In the genomic region with DNA sequence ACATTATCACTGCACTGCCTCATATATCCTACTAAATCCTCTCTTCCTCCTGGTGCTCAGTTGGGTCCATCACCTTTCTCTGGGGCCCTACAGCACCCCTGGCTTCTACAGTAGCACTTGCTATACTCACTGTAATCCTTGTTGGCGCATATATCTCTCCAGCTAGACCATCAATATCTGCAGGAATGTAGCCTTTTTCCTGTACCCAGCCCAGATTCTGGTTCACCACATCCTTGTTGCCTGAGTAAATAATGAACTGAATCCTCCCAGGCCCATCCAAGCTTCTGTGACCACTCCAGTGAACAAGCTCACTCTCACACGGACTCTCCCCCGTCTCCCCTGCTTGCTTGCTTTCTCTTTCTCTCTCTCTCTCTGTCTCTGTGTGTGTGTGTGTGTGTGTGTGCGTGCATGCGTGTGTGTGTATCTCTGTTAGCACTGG, we compare ENCODE assay signal across 12 cellular contexts.
DNase-seq lines count a peak whose midpoint lies in the region; ATAC-seq, FAIRE-seq and TF ChIP-seq lines count a peak whose summit lies in the region.
"Had no signal": no experiment of that assay in that cellular context is flagged by ENCODE, and none has a peak within 500 bp of the region (broad histone marks: within the 10 kb centered on the region; RNA-seq: fewer than 3 reads in every experiment).

No MANE protein-coding gene starts in this region.

- intact Hi-C loops in CD4-positive, alpha-beta memory T cell (cut with micrococcal nuclease) = no loop called here
- intact Hi-C loops in lower lobe of right lung (cut with DNase I) = no loop called here

- peaks cover 0 to 1% of the 10 kb centered on the region in 2 donors for H3K36me3 Mint-ChIP-seq in CD4-positive, alpha-beta memory T cell
- peaks cover 26% of the 10 kb centered on the region for H3K36me3 Mint-ChIP-seq in activated naive CD8-positive, alpha-beta T cell treated with anti-CD3 and anti-CD28 coated beads, Interleukin-2, amount 10 ng/mL, durations not matched to agents 7 days and 5 days
- H3K36me3 Mint-ChIP-seq: memory B cell had no signal

- H3K4me3 ChIP-seq in CD4-positive, alpha-beta memory T cell (ENCODE audit: low read length in 2 of 2) = no peak overlapping the region
- no peak overlapping the region for H3K4me3 ChIP-seq in lower lobe of right lung

- H3K27me3 ChIP-seq in CD4-positive, alpha-beta memory T cell (ENCODE audit: insufficient read depth, low read length) = no peaks in the 10 kb centered on the region
- no peaks in the 10 kb centered on the region for H3K27me3 ChIP-seq in lower lobe of right lung (ENCODE audit: low read depth)

- DNase-seq in CD4-positive, alpha-beta memory T cell = peak in 1 of 5 donors; percentile 52
- DNase-seq in activated naive CD8-positive, alpha-beta T cell treated with anti-CD3 and anti-CD28 coated beads, Interleukin-2, amount 10 ng/mL, durations not matched to agents 7 days and 5 days = no peak
- DNase-seq in lower lobe of right lung (no peak), GM03348 (ENCODE audit: low spot score) (no peak), pons (ENCODE audit: low spot score) (no peak), NCI-H446 (lab: John Stamatoyannopoulos, UW) (no peak), H54 (ENCODE audit: insufficient read length, low spot score) (no peak)
- DNase-seq: cerebellar nuclear complex, HCEC 1CT, SK-N-SH had no signal

- peaks cover 2 to 5% of the 10 kb centered on the region in 2 donors for H3K27me3 Mint-ChIP-seq in CD4-positive, alpha-beta memory T cell
- no peaks in the 10 kb centered on the region for H3K27me3 Mint-ChIP-seq in activated naive CD8-positive, alpha-beta T cell treated with anti-CD3 and anti-CD28 coated beads, Interleukin-2, amount 10 ng/mL, durations not matched to agents 7 days and 5 days

- no peak overlapping the region for H3K27ac ChIP-seq in CD4-positive, alpha-beta memory T cell (ENCODE audit: low read depth, low read length)
- H3K27ac ChIP-seq in lower lobe of right lung = no peak overlapping the region

- H3K4me1 ChIP-seq in CD4-positive, alpha-beta memory T cell (ENCODE audit: insufficient read depth, low read length) = no peaks in the 10 kb centered on the region
- H3K4me1 ChIP-seq in lower lobe of right lung = no peaks in the 10 kb centered on the region

- POLR2A ChIA-PET in CD4-positive, alpha-beta memory T cell (lab: Charles Lee; ENCODE audit: partially characterized antibody) = no interaction called here
- POLR2A ChIA-PET in activated naive CD8-positive, alpha-beta T cell treated with anti-CD3 and anti-CD28 coated beads, Interleukin-2, amount 10 ng/mL, durations not matched to agents 7 days and 5 days (lab: Charles Lee) = interaction anchor here (1.4 kb wide), 1 partner anchor 10 kb away, joined by 5 read pairs; no protein-coding TSS in a partner anchor

- ATAC-seq in HG03342 (IDR thresholded peaks at IDR 0.05; ENCODE audit: unreplicated experiment) = peak; percentile 71
- peak; percentile 85 for ATAC-seq in activated naive CD8-positive, alpha-beta T cell treated with anti-CD3 and anti-CD28 coated beads, Interleukin-2, amount 10 ng/mL, durations not matched to agents 7 days and 5 days (ENCODE audit: low read depth)
- ATAC-seq in lower lobe of right lung = peak; percentile 48 to 56

- peaks cover 0 to 6% (median 3%) of the 10 kb centered on the region in 4 donors for H3K4me1 Mint-ChIP-seq in CD4-positive, alpha-beta memory T cell
- peaks cover 12% of the 10 kb centered on the region for H3K4me1 Mint-ChIP-seq in activated naive CD8-positive, alpha-beta T cell treated with anti-CD3 and anti-CD28 coated beads, Interleukin-2, amount 10 ng/mL, durations not matched to agents 7 days and 5 days

- TF ChIP-seq CTCF in lower lobe of right lung (IDR thresholded peaks at IDR 0.05) = no peak

- CTCF ChIA-PET in CD4-positive, alpha-beta memory T cell (lab: Charles Lee; ENCODE audit: partially characterized antibody) = no interaction called here

- peak overlapping the region in 7 of 8 donors; percentile 15 to 90 (median 53) for H3K4me3 Mint-ChIP-seq in CD4-positive, alpha-beta memory T cell
- peak overlapping the region; percentile 84 for H3K4me3 Mint-ChIP-seq in activated naive CD8-positive, alpha-beta T cell treated with anti-CD3 and anti-CD28 coated beads, Interleukin-2, amount 10 ng/mL, durations not matched to agents 7 days and 5 days
- H3K4me3 Mint-ChIP-seq: memory B cell had no signal

- H3K27ac Mint-ChIP-seq in CD4-positive, alpha-beta memory T cell = peak overlapping the region in 3 of 7 donors; percentile 19 to 94 (median 79)
- H3K27ac Mint-ChIP-seq in activated naive CD8-positive, alpha-beta T cell treated with anti-CD3 and anti-CD28 coated beads, Interleukin-2, amount 10 ng/mL, durations not matched to agents 7 days and 5 days = peak overlapping the region; percentile 89
- H3K27ac Mint-ChIP-seq: memory B cell had no signal

- H3K9me3 Mint-ChIP-seq in CD4-positive, alpha-beta memory T cell = peaks cover under 1 to 20% (median 7%) of the 10 kb centered on the region in 8 donors
- peaks cover 9% of the 10 kb centered on the region for H3K9me3 Mint-ChIP-seq in activated naive CD8-positive, alpha-beta T cell treated with anti-CD3 and anti-CD28 coated beads, Interleukin-2, amount 10 ng/mL, durations not matched to agents 7 days and 5 days

- no peak for TF ChIP-seq POLR2A in H54 (IDR thresholded peaks at IDR 0.05; ENCODE audit: low read depth, low read length)

- H3K9me3 ChIP-seq in CD4-positive, alpha-beta memory T cell (ENCODE audit: control insufficient read depth in 1 of 2, low read length in 2 of 2) = no peaks in the 10 kb centered on the region
- H3K9me3 ChIP-seq in lower lobe of right lung = no peaks in the 10 kb centered on the region
- H3K9me3 ChIP-seq: SK-N-SH had no signal

- no peaks in the 10 kb centered on the region for H3K36me3 ChIP-seq in CD4-positive, alpha-beta memory T cell (ENCODE audit: insufficient read depth, low read length)
- no peaks in the 10 kb centered on the region for H3K36me3 ChIP-seq in lower lobe of right lung

- FAIRE-seq in H54 (lab: Jason Lieb, UNC) = no peak
